In the genomic region with DNA sequence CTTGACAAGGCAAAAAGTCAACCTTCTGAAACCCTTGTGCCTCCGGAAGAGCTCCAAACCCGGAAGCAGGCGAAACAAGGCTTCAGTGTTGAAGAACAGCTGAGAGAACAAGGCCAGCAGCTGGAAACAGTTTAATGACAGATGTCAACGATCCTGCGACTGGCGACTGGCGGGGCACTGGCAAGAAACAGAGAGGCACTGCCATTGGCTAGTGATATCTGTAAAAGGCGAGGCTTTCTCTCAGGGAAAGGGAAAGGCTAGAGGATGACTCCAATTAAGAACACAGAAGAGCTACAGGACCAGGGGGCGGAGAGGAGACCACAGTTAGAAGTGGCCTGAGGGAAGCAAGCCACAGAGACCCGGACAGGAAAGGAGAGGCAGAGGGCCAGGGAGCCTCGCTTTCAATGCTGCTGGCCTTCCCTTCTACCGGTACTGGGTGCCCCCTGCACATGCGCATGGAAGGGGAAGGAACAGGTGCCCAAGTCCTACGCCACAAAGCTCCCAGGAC, we compare ENCODE assay signal across 8 cellular contexts. TPM values are rescaled to one million over a fixed set of nuclear protein-coding genes. Genes with fewer than 3 reads are reported as not detected.
DNase-seq lines count a peak whose midpoint lies in the region; ATAC-seq and TF ChIP-seq lines count a peak whose summit lies in the region.

No MANE protein-coding gene starts in this region.

- no peak overlapping the region for H4K8ac ChIP-seq in H9 (replicated peaks; ENCODE audit: insufficient read length, low read depth, low read length)

- H4K5ac ChIP-seq in H9 (ENCODE audit: insufficient read length, low read depth, low read length) = no peak overlapping the region

- no peak overlapping the region for H3K4me2 ChIP-seq in H9 (ENCODE audit: insufficient read depth, insufficient read length, low read length)

- intact Hi-C loops in Right ventricle myocardium superior (cut with DNase I) = no loop called here

- no peak overlapping the region for H2BK12ac ChIP-seq in H9 (ENCODE audit: insufficient read length, low read depth, low read length)

- H4K20me1 ChIP-seq in H9 (ENCODE audit: control insufficient read depth, insufficient read depth, insufficient read length) = no peaks in the 10 kb centered on the region

- H3K79me2 ChIP-seq in H9 (ENCODE audit: insufficient read depth, low read length) = peaks cover 57% of the 10 kb centered on the region

- H3K23me2 ChIP-seq in H9 (ENCODE audit: insufficient read length, low read depth, low read length, poor library complexity, severe bottlenecking) = no peaks in the 10 kb centered on the region

- H3K4me3 Mint-ChIP-seq in H9 (no peak overlapping the region), progenitor cell of endocrine pancreas (ENCODE audit: low read depth) (peak overlapping the region; percentile 7)

- no peak overlapping the region for H3K9ac ChIP-seq in H9 (ENCODE audit: extremely low read depth, insufficient read length, low read length)

- H3K4me1 ChIP-seq in H9 (ENCODE audit: insufficient read depth, low read length) = peaks cover 16% of the 10 kb centered on the region; the same call in 1 of the 2 replicates

- H2BK15ac ChIP-seq in H9 (ENCODE audit: low read depth, low read length) = no peak overlapping the region

- H3K18ac ChIP-seq in H9 (ENCODE audit: insufficient read length, low read depth, low read length) = no peak overlapping the region

- H2BK5ac ChIP-seq in H9 (ENCODE audit: insufficient read length, low read length) = no peak overlapping the region

- H3K27me3 Mint-ChIP-seq in H9 (ENCODE audit: low read depth) = no peaks in the 10 kb centered on the region
- H3K27me3 Mint-ChIP-seq in progenitor cell of endocrine pancreas = no peaks in the 10 kb centered on the region

- H3K14ac ChIP-seq in H9 (ENCODE audit: insufficient read depth, low read length) = no peak overlapping the region

- H4K91ac ChIP-seq in H9 (ENCODE audit: insufficient read length, low read depth, low read length) = no peak overlapping the region

- H3K27ac ChIP-seq in H9 (ENCODE audit: insufficient read length, low read depth, low read length) = no peak overlapping the region

- H3K23ac ChIP-seq in H9 (ENCODE audit: insufficient read length, low read depth, low read length) = no peak overlapping the region

- H3K4me1 Mint-ChIP-seq in H9 (peaks cover 36 to 49% of the 10 kb centered on the region in 2 experiments), progenitor cell of endocrine pancreas (ENCODE audit: low read depth) (peaks cover 44% of the 10 kb centered on the region)

- ATAC-seq in SK-N-SH treated with all-trans-retinoic acid at 6 μM for 48 hours (peak; percentile 43), Right ventricle myocardium superior (ENCODE audit: poor library complexity) (peak; percentile 62), HG02610 (IDR thresholded peaks at IDR 0.05; ENCODE audit: unreplicated experiment) (no peak), GM18861 (IDR thresholded peaks at IDR 0.05; ENCODE audit: unreplicated experiment) (no peak)

- H3K27me3 ChIP-seq in H9 (ENCODE audit: insufficient read depth, low read length) = no peaks in the 10 kb centered on the region

- DNase-seq in H9 (peak; percentile 45), Right ventricle myocardium superior (peak; percentile 52), progenitor cell of endocrine pancreas (ENCODE audit: low spot score, unreplicated experiment) (no peak), NCI-H187 treated with DMSO at 0.1 percent for 48 hours (lab: John Stamatoyannopoulos, UW) (no peak), H4 (ENCODE audit: low spot score) (no peak)

- H2BK120ac ChIP-seq in H9 (ENCODE audit: low read depth, low read length, poor library complexity, severe bottlenecking) = no peak overlapping the region

- no CpG with 5 or more reads among the region's 14 CpGs for WGBS in H9 (ENCODE audit: extremely low coverage, insufficient read length, low lambda C conversion rate)

- H3T11ph ChIP-seq in H9 (ENCODE audit: low read length) = no peak overlapping the region

- H2BK20ac ChIP-seq in H9 (ENCODE audit: low read depth, low read length, poor library complexity, severe bottlenecking) = no peak overlapping the region

- H3K36me3 Mint-ChIP-seq in H9 (ENCODE audit: insufficient read depth in 1 of 3, low read depth in 3 of 3) = peaks cover 4 to 14% (median 14%) of the 10 kb centered on the region in 3 experiments; a peak in 6 of 7 replicates
- peaks cover 10% of the 10 kb centered on the region for H3K36me3 Mint-ChIP-seq in progenitor cell of endocrine pancreas (ENCODE audit: insufficient read depth)

- no peak overlapping the region for H3K4ac ChIP-seq in H9 (ENCODE audit: low read depth, low read length)

- no peak overlapping the region for H2AFZ ChIP-seq in H9 (ENCODE audit: low read length)

- peaks cover 12% of the 10 kb centered on the region for H3K79me1 ChIP-seq in H9 (ENCODE audit: insufficient read depth, low read depth, low read length, poor library complexity, severe bottlenecking)

- H2AK5ac ChIP-seq in H9 (ENCODE audit: insufficient read length, low read length) = no peak overlapping the region

- H3K27ac Mint-ChIP-seq in H9 = peak overlapping the region; percentile 31 to 70 (median 59); a peak in 5 of 7 replicates
- H3K27ac Mint-ChIP-seq in progenitor cell of endocrine pancreas = peak overlapping the region; percentile 93

- TF ChIP-seq CTCF in H9 (conservative IDR thresholded peaks at IDR 0.05) (no peak), progenitor cell of endocrine pancreas (IDR thresholded peaks at IDR 0.05; ENCODE audit: unreplicated experiment) (no peak)

- no peak overlapping the region for H3K56ac ChIP-seq in H9 (ENCODE audit: insufficient read length, low read depth, low read length)

- H3K9me3 ChIP-seq in H9 (ENCODE audit: control insufficient read depth, low read depth, low read length) = no peaks in the 10 kb centered on the region

- H3K9me3 Mint-ChIP-seq in H9 (no peaks in the 10 kb centered on the region), progenitor cell of endocrine pancreas (ENCODE audit: low read depth) (no peaks in the 10 kb centered on the region)

TF ChIP-seq in SK-N-SH treated with all-trans-retinoic acid at 6 μM for 48 hours, 23 proteins besides CTCF, POLR2A, EP300 and RAD21:
- TF ChIP-seq OSR1 (CRISPR knock-in tag; IDR thresholded peaks at IDR 0.05) = no peak
- no peak for TF ChIP-seq ZNF565 (CRISPR knock-in tag; conservative IDR thresholded peaks at IDR 0.05; ENCODE audit: low read depth)
- no peak for TF ChIP-seq ZC3H10 (CRISPR knock-in tag; IDR thresholded peaks at IDR 0.05)
- TF ChIP-seq, protein P1, sequence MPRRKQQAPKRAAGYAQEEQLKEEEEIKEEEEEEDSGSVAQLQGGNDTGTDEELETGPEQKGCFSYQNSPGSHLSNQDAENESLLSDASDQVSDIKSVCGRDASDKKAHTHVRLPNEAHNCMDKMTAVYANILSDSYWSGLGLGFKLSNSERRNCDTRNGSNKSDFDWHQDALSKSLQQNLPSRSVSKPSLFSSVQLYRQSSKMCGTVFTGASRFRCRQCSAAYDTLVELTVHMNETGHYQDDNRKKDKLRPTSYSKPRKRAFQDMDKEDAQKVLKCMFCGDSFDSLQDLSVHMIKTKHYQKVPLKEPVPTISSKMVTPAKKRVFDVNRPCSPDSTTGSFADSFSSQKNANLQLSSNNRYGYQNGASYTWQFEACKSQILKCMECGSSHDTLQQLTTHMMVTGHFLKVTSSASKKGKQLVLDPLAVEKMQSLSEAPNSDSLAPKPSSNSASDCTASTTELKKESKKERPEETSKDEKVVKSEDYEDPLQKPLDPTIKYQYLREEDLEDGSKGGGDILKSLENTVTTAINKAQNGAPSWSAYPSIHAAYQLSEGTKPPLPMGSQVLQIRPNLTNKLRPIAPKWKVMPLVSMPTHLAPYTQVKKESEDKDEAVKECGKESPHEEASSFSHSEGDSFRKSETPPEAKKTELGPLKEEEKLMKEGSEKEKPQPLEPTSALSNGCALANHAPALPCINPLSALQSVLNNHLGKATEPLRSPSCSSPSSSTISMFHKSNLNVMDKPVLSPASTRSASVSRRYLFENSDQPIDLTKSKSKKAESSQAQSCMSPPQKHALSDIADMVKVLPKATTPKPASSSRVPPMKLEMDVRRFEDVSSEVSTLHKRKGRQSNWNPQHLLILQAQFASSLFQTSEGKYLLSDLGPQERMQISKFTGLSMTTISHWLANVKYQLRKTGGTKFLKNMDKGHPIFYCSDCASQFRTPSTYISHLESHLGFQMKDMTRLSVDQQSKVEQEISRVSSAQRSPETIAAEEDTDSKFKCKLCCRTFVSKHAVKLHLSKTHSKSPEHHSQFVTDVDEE (CRISPR knock-in tag; IDR thresholded peaks at IDR 0.05) = no peak
- peak; percentile 54; the same call in 1 of the 2 replicates for TF ChIP-seq TCF4 (CRISPR knock-in tag; IDR thresholded peaks at IDR 0.05; ENCODE audit: borderline replicate concordance)
- TF ChIP-seq ISL1 (CRISPR knock-in tag; IDR thresholded peaks at IDR 0.05) = no peak
- TF ChIP-seq TOX (CRISPR knock-in tag; IDR thresholded peaks at IDR 0.05; ENCODE audit: borderline replicate concordance) = no peak
- TF ChIP-seq, protein P2, sequence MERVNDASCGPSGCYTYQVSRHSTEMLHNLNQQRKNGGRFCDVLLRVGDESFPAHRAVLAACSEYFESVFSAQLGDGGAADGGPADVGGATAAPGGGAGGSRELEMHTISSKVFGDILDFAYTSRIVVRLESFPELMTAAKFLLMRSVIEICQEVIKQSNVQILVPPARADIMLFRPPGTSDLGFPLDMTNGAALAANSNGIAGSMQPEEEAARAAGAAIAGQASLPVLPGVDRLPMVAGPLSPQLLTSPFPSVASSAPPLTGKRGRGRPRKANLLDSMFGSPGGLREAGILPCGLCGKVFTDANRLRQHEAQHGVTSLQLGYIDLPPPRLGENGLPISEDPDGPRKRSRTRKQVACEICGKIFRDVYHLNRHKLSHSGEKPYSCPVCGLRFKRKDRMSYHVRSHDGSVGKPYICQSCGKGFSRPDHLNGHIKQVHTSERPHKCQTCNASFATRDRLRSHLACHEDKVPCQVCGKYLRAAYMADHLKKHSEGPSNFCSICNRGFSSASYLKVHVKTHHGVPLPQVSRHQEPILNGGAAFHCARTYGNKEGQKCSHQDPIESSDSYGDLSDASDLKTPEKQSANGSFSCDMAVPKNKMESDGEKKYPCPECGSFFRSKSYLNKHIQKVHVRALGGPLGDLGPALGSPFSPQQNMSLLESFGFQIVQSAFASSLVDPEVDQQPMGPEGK (CRISPR knock-in tag; IDR thresholded peaks at IDR 0.05; ENCODE audit: borderline replicate concordance) = no peak
- no peak for TF ChIP-seq ZNF8 (CRISPR knock-in tag; IDR thresholded peaks at IDR 0.05)

RNA-seq across cellular contexts. Expression of a gene that starts 19.4 kb away (rescaled TPM):
- total RNA-seq in H9 (2021) = 223 and 253 TPM in 2 replicates
- 458 TPM for total RNA-seq in Right ventricle myocardium superior
- total RNA-seq in progenitor cell of endocrine pancreas = 382 and 384 TPM in 2 replicates
- total RNA-seq in H4 (2014; rRNA removed; shearing (Covaris generic)) = 650 and 683 TPM in 2 replicates

Comparison
In these comparisons a context has a peak if more than half of its experiments do, and no peak if none do; other contexts are left out.
1. DNase-seq: peak in H9 (single experiment) and Right ventricle myocardium superior (single experiment); none in progenitor cell of endocrine pancreas (single experiment), NCI-H187 treated with DMSO at 0.1 percent for 48 hours (single experiment) and H4 (single experiment).
2. ATAC-seq: peak in SK-N-SH treated with all-trans-retinoic acid at 6 μM for 48 hours (single experiment) and Right ventricle myocardium superior (single experiment); none in HG02610 (single experiment) and GM18861 (single experiment).